ENCODE assay signal across 8 cellular contexts in genomic region chr4:74671074-74671698, GRCh38.
DNase-seq lines count a peak whose midpoint lies in the region; ATAC-seq and TF ChIP-seq lines count a peak whose summit lies in the region.

No MANE protein-coding gene starts in this region.

- no peak overlapping the region for H3K4me2 ChIP-seq in MM.1S (ENCODE audit: low read depth, low read length)

- H3K36me3 Mint-ChIP-seq in central memory CD8-positive, alpha-beta T cell (ENCODE audit: insufficient read depth): no peaks in the 10 kb centered on the region
- no peaks in the 10 kb centered on the region for H3K36me3 Mint-ChIP-seq in memory B cell
- no peaks in the 10 kb centered on the region for H3K36me3 Mint-ChIP-seq in type B pancreatic cell

- H3F3A ChIP-seq in MM.1S (ENCODE audit: insufficient read depth, low read length): no peaks in the 10 kb centered on the region

- H3K9me3 ChIP-seq in heart right ventricle (no peaks in the 10 kb centered on the region), MM.1S (replicated peaks; ENCODE audit: insufficient read depth, low read length) (no peaks in the 10 kb centered on the region)

- no peak overlapping the region for H3K27ac ChIP-seq in heart right ventricle
- no peak overlapping the region for H3K27ac ChIP-seq in MM.1S (ENCODE audit: low read length)

- H3K4me1 ChIP-seq in heart right ventricle (peaks cover 0 to 6% (median 0%) of the 10 kb centered on the region in 9 donors), MM.1S (ENCODE audit: low read length) (peaks cover 8% of the 10 kb centered on the region; the same call in 1 of the 2 replicates)

- intact Hi-C loops in heart right ventricle (cut with DNase I): loop anchor here in 9 of 10 donors (5.0 to 10.0 kb wide), 8 partner anchors 126 to 486 kb away; no protein-coding TSS in a partner anchor
- intact Hi-C loops in Right ventricle myocardium superior (cut with DNase I): loop anchor here (10.0 kb wide), 1 partner anchor 296 kb away; no protein-coding TSS in a partner anchor

- no peak overlapping the region for H3K4me3 Mint-ChIP-seq in central memory CD8-positive, alpha-beta T cell
- H3K4me3 Mint-ChIP-seq in memory B cell (no peak overlapping the region), type B pancreatic cell (no peak overlapping the region)

- H3K9me3 Mint-ChIP-seq in central memory CD8-positive, alpha-beta T cell: no peaks in the 10 kb centered on the region
- H3K9me3 Mint-ChIP-seq in memory B cell (no peaks in the 10 kb centered on the region), type B pancreatic cell (no peaks in the 10 kb centered on the region)

- ATAC-seq in heart right ventricle: no peak
- ATAC-seq in Right ventricle myocardium superior (ENCODE audit: poor library complexity): no peak
- peak; percentile 28 for ATAC-seq in central memory CD8-positive, alpha-beta T cell (replicated peaks; ENCODE audit: extremely low read depth, poor library complexity, severe bottlenecking)
- ATAC-seq in memory B cell (ENCODE audit: low read depth): peak; percentile 55

- H3K36me3 ChIP-seq in heart right ventricle (no peaks in the 10 kb centered on the region), MM.1S (replicated peaks; ENCODE audit: insufficient read depth, low read length) (no peaks in the 10 kb centered on the region)

- peak in 1 of 2 donors; percentile 16 for DNase-seq in heart right ventricle
- DNase-seq in Right ventricle myocardium superior: no peak
- peak; percentile 64 for DNase-seq in MM.1S
- DNase-seq in T follicular helper cell (ENCODE audit: low read depth): peak; percentile 4
- DNase-seq in central memory CD8-positive, alpha-beta T cell (ENCODE audit: low spot score in 2 of 2): no peak
- peak in 1 of 2 donors; percentile 7 for DNase-seq in memory B cell (ENCODE audit: low spot score in 2 of 2)
- DNase-seq in type B pancreatic cell (ENCODE audit: extremely low spot score, unreplicated experiment): no peak
- no peak for DNase-seq in cerebellum (ENCODE audit: low spot score)

- 2 to 3% methylated on average over 2 of the region's 2 CpGs for WGBS in heart right ventricle, 2 donors

- H3K4me1 Mint-ChIP-seq in central memory CD8-positive, alpha-beta T cell: no peaks in the 10 kb centered on the region
- H3K4me1 Mint-ChIP-seq in memory B cell: peaks cover 4% of the 10 kb centered on the region
- no peaks in the 10 kb centered on the region for H3K4me1 Mint-ChIP-seq in type B pancreatic cell (ENCODE audit: unreplicated experiment)

- H4K20me1 ChIP-seq in MM.1S (ENCODE audit: insufficient read depth, low read length): no peaks in the 10 kb centered on the region

- no peaks in the 10 kb centered on the region for H3K9me2 ChIP-seq in MM.1S (replicated peaks; ENCODE audit: insufficient read depth, low read length)

- peaks cover 0 to 13% (median 0%) of the 10 kb centered on the region in 7 donors for H3K27me3 ChIP-seq in heart right ventricle
- no peaks in the 10 kb centered on the region for H3K27me3 ChIP-seq in MM.1S (replicated peaks; ENCODE audit: insufficient read depth, low read length)

- H2AFZ ChIP-seq in MM.1S (ENCODE audit: low read length): no peak overlapping the region

- H3K27ac Mint-ChIP-seq in central memory CD8-positive, alpha-beta T cell (ENCODE audit: low read depth): no peak overlapping the region
- H3K27ac Mint-ChIP-seq in memory B cell: no peak overlapping the region
- H3K27ac Mint-ChIP-seq in type B pancreatic cell: no peak overlapping the region

- H3K27me3 Mint-ChIP-seq in central memory CD8-positive, alpha-beta T cell: peaks cover 35% of the 10 kb centered on the region
- H3K27me3 Mint-ChIP-seq in memory B cell: peaks cover 19% of the 10 kb centered on the region
- H3K27me3 Mint-ChIP-seq in type B pancreatic cell: peaks cover 19% of the 10 kb centered on the region

- no peak overlapping the region for H3K9ac ChIP-seq in MM.1S (ENCODE audit: low read length)

- no peaks in the 10 kb centered on the region for H3K79me2 ChIP-seq in MM.1S (ENCODE audit: low read length)

- H3K4me3 ChIP-seq in heart right ventricle (no peak overlapping the region), MM.1S (ENCODE audit: low read length) (no peak overlapping the region)

- peak in 7 of 9 donors; percentile 24 to 60 (median 48) for TF ChIP-seq CTCF in heart right ventricle (IDR thresholded peaks at IDR 0.05)
- TF ChIP-seq CTCF in MM.1S (IDR thresholded peaks at IDR 0.05; ENCODE audit: low read length): peak; percentile 72
- peak; percentile 79 for TF ChIP-seq CTCF in type B pancreatic cell (conservative IDR thresholded peaks at IDR 0.05)

Comparison
In these comparisons a context has a peak if more than half of its experiments do, and no peak if none do; other contexts are left out.
1. ATAC-seq: peak in central memory CD8-positive, alpha-beta T cell (single experiment) and memory B cell (single experiment); none in heart right ventricle (0 of 8) and Right ventricle myocardium superior (single experiment).
2. DNase-seq: peak in MM.1S (single experiment) and T follicular helper cell (single experiment); none in Right ventricle myocardium superior (single experiment), central memory CD8-positive, alpha-beta T cell (0 of 2), type B pancreatic cell (single experiment) and cerebellum (single experiment).
3. Peak in every context shown above with its lines, with median percentiles within 50 percentile points of each other: CTCF ChIP-seq.